8 cellular contexts compared by ENCODE assay signal in the genomic region with DNA sequence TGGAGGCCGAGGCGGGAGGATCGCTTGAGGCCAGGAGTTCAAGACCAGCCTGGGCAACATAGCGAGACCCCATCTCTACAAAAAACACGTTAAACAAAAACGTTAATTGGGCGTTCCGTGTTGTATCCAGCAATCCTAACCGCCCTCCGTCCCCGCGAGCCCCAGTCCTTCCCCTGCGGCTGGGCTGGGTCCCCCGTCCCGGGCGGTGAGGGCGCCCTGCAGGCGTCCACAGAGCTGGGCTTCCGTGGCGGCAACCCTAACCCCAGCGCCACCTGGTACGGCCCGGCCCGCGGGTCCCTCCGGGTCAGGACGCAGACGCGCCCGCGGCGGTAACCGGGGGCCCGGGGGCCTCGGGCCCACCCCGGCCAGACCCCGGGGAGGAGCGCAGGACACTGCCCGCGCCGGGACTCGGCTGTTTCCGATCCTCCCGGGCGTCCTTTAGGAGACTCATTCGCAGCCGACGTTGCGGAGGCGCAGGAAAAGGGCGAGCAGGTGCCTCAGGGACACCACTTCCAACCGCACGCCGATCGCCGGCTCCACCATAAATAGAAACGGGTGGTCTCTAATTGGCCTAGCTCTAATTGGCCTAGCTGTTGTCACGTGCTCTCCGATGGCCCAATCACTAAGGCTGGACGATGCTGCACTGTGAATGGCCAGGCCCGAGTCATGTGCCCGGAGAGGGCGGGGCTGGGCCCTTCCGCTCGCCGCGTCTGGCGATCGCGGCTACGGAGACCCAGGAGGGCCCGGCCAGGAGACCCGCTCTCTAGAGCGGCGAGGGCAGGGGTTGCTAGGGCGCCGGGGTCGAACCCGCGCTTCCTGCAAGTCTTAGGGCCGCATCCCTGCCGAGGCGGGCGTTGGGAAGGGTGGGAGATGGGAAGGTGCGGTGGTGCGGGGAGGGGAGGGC. TPM values are rescaled to one million over a fixed set of nuclear protein-coding genes. Genes with fewer than 3 reads are reported as not detected.
DNase-seq lines count a peak whose midpoint lies in the region; ATAC-seq and TF ChIP-seq lines count a peak whose summit lies in the region.

No MANE protein-coding gene starts in this region.

- peak overlapping the region; percentile 87 for H3K4me3 Mint-ChIP-seq in activated naive CD8-positive, alpha-beta T cell
- peak overlapping the region; percentile 86 for H3K4me3 Mint-ChIP-seq in glutamatergic neuron (ENCODE audit: unreplicated experiment)

- 4% methylated on average over 56 of the region's 86 CpGs for WGBS in SK-N-SH (ENCODE audit: low lambda C conversion rate)
- WGBS in testis, 2 donors, result 4 to 8% methylated on average over 16 to 52 of the region's 86 CpGs

- ATAC-seq in HG02610 (IDR thresholded peaks at IDR 0.05; ENCODE audit: unreplicated experiment) (peak; percentile 91), omental fat pad (ENCODE audit: low FRiP score) (peak; percentile 93)

- peak overlapping the region; percentile 98 for H3K4me2 ChIP-seq in SK-N-SH

- no peaks in the 10 kb centered on the region for H3K9me2 ChIP-seq in SK-N-SH

- peak overlapping the region; percentile 89 for H3K27ac Mint-ChIP-seq in activated naive CD8-positive, alpha-beta T cell
- H3K27ac Mint-ChIP-seq in glutamatergic neuron (ENCODE audit: unreplicated experiment), result peak overlapping the region; percentile 84

- intact Hi-C loops in testis (cut with DNase I; ENCODE audit: low total_unique reads), result loop anchor here (10.0 kb wide), 1 partner anchor 48 kb away; no protein-coding TSS in a partner anchor

- 0 out of 2 replicates have a peak, but pooled peaks have one; percentile 9 for TF ChIP-seq RAD21 in SK-N-SH (IDR thresholded peaks at IDR 0.05; ENCODE audit: low read length)

- peak overlapping the region; percentile 79 for H2AFZ ChIP-seq in SK-N-SH (ENCODE audit: low read depth)

- peak overlapping the region; percentile 91 for H3K9ac ChIP-seq in SK-N-SH

- peak; percentile 99 for DNase-seq in GM10248 (ENCODE audit: extremely low spot score)
- peak; percentile 97 for DNase-seq in NCI-H1092 (lab: John Stamatoyannopoulos, UW)
- DNase-seq in SK-N-SH, result peak; percentile 100
- DNase-seq in glutamatergic neuron, result peak; percentile 94
- DNase-seq in omental fat pad (ENCODE audit: low spot score), result peak; percentile 85
- DNase-seq in testis, result peak; percentile 98

- H3K27me3 ChIP-seq in SK-N-SH (ENCODE audit: insufficient read depth), result no peaks in the 10 kb centered on the region
- no peaks in the 10 kb centered on the region for H3K27me3 ChIP-seq in testis

- peak in 1 of 2 experiments; percentile 38; a peak in 1 of 4 replicates for TF ChIP-seq EP300 in SK-N-SH (IDR thresholded peaks at IDR 0.05; ENCODE audit: borderline replicate concordance in 1 of 2, low read depth in 1 of 2, low read length in 1 of 2)

- no peaks in the 10 kb centered on the region for H3K27me3 Mint-ChIP-seq in activated naive CD8-positive, alpha-beta T cell
- H3K27me3 Mint-ChIP-seq in glutamatergic neuron (ENCODE audit: unreplicated experiment), result peaks cover 5% of the 10 kb centered on the region

- CTCF ChIA-PET in GM10248 (lab: Yijun Ruan, JAX), result interaction anchor here (0.9 to 1.3 kb wide), 2 partner anchors 9 to 262 kb away, joined by 4 read pairs; partner anchors contain the start of gene RAC3
- CTCF ChIA-PET in SK-N-SH (lab: Yijun Ruan, JAX), result interaction anchor here (0.6 to 2.0 kb wide), 10 partner anchors 9 to 86 kb away, joined by 3 to 9 read pairs (median 4); partner anchors contain the start of gene CSNK1D

- H3K36me3 ChIP-seq in SK-N-SH (replicated peaks in 1 of 2; ENCODE audit: control insufficient read depth in 1 of 2, insufficient read depth in 2 of 2, low read length in 1 of 2) (no peaks in the 10 kb centered on the region), testis (ENCODE audit: low read depth, missing control alignments) (no peaks in the 10 kb centered on the region)

- peaks cover 44% of the 10 kb centered on the region for H3F3A ChIP-seq in SK-N-SH (replicated peaks; ENCODE audit: insufficient read depth)

- H4K20me1 ChIP-seq in SK-N-SH (ENCODE audit: insufficient read depth), result no peaks in the 10 kb centered on the region

- peak; percentile 91 for TF ChIP-seq POLR2A in testis (IDR thresholded peaks at IDR 0.05)

- peak overlapping the region; percentile 75 to 95 for H3K4me3 ChIP-seq in SK-N-SH (ENCODE audit: low read depth in 2 of 2, low read length in 1 of 2)
- H3K4me3 ChIP-seq in testis, result peak overlapping the region; percentile 83 to 84

- no peak for TF ChIP-seq CTCF in GM10248 (IDR thresholded peaks at IDR 0.05; ENCODE audit: control extremely low read depth, extremely low read depth, low read depth, missing control alignments)
- no peak for TF ChIP-seq CTCF in SK-N-SH (IDR thresholded peaks at IDR 0.05)
- no peak for TF ChIP-seq CTCF in glutamatergic neuron (IDR thresholded peaks at IDR 0.05; ENCODE audit: partially characterized antibody, unreplicated experiment)
- TF ChIP-seq CTCF in omental fat pad (IDR thresholded peaks at IDR 0.05), result no peak
- TF ChIP-seq CTCF in testis (IDR thresholded peaks at IDR 0.05), result no peak

- peaks cover 39% of the 10 kb centered on the region for H3K4me1 Mint-ChIP-seq in activated naive CD8-positive, alpha-beta T cell (ENCODE audit: low read depth)
- no peaks in the 10 kb centered on the region for H3K4me1 Mint-ChIP-seq in glutamatergic neuron (ENCODE audit: low read depth, unreplicated experiment)

- peaks cover 20 to 21% of the 10 kb centered on the region in 2 experiments; a peak in 3 of 4 replicates for H3K4me1 ChIP-seq in SK-N-SH (ENCODE audit: control insufficient read depth in 1 of 2, insufficient read depth in 2 of 2, low read depth in 1 of 2, low read length in 1 of 2)
- H3K4me1 ChIP-seq in testis, result peaks cover 21% of the 10 kb centered on the region

- no peaks in the 10 kb centered on the region for H3K9me3 Mint-ChIP-seq in activated naive CD8-positive, alpha-beta T cell (ENCODE audit: low read depth)
- H3K9me3 Mint-ChIP-seq in glutamatergic neuron (ENCODE audit: unreplicated experiment), result peaks cover 4% of the 10 kb centered on the region

- H3K79me2 ChIP-seq in SK-N-SH (ENCODE audit: insufficient read depth), result peaks cover 5% of the 10 kb centered on the region

- POLR2A ChIA-PET in GM10248 (lab: Yijun Ruan, JAX), result interaction anchor here (0.6 to 1.2 kb wide), 4 partner anchors 10 to 51 kb away, joined by 3 read pairs; no protein-coding TSS in a partner anchor
- POLR2A ChIA-PET in SK-N-SH (lab: Yijun Ruan, JAX), result interaction anchor here (0.7 to 3.2 kb wide), 11 partner anchors 9 to 56 kb away, joined by 3 to 48 read pairs (median 5); partner anchors contain the start of gene CSNK1D

- H3K9me3 ChIP-seq in SK-N-SH (no peaks in the 10 kb centered on the region), testis (no peaks in the 10 kb centered on the region)

- H3K27ac ChIP-seq in SK-N-SH (ENCODE audit: low read depth in 2 of 2, low read length in 1 of 2) (peak overlapping the region; percentile 78 to 95), testis (peak overlapping the region; percentile 97 to 99)

- no peaks in the 10 kb centered on the region for H3K36me3 Mint-ChIP-seq in activated naive CD8-positive, alpha-beta T cell
- no peaks in the 10 kb centered on the region for H3K36me3 Mint-ChIP-seq in glutamatergic neuron (ENCODE audit: unreplicated experiment)

TF ChIP-seq in SK-N-SH, 30 proteins besides CTCF, POLR2A, EP300 and RAD21 (continues in another document):
- TF ChIP-seq SIN3A (IDR thresholded peaks at IDR 0.05; ENCODE audit: borderline replicate concordance, low read depth, low read length) (peak; percentile 62; the same call in 1 of the 2 replicates), FOXM1 (IDR thresholded peaks at IDR 0.05; ENCODE audit: low read depth) (no peak), NRF1 (IDR thresholded peaks at IDR 0.05; ENCODE audit: low read depth, low read length) (no peak), POLR2AphosphoS5 (IDR thresholded peaks at IDR 0.05; ENCODE audit: low read depth, low read length) (peak; percentile 98), TEAD4 (IDR thresholded peaks at IDR 0.05; ENCODE audit: borderline replicate concordance, insufficient read depth) (no peak)
- TF ChIP-seq, protein P1, sequence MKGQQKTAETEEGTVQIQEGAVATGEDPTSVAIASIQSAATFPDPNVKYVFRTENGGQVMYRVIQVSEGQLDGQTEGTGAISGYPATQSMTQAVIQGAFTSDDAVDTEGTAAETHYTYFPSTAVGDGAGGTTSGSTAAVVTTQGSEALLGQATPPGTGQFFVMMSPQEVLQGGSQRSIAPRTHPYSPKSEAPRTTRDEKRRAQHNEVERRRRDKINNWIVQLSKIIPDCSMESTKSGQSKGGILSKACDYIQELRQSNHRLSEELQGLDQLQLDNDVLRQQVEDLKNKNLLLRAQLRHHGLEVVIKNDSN (IDR thresholded peaks at IDR 0.05; ENCODE audit: borderline replicate concordance, low read depth), result peak; percentile 99

RNA-seq across cellular contexts. Expression of gene CSNK1D, which starts 19.0 kb away (rescaled TPM):
- polyA plus RNA-seq in SK-N-SH (2012; rRNA removed), result 133 and 216 TPM in 2 replicates
- 121 and 170 TPM in 2 replicates for polyA plus RNA-seq in SK-N-SH (2012; cell fraction: cytosol; rRNA removed)
- 670 and 707 TPM in 2 replicates for polyA plus RNA-seq in SK-N-SH (2012; cell fraction: nucleus; rRNA removed)
- 211 TPM for total RNA-seq in glutamatergic neuron (ENCODE audit: unreplicated experiment)
- total RNA-seq in omental fat pad, result 100 to 1,000 TPM in 2 of 4 donors, 10 to 100 TPM in 2; 54.7 to 117 (median 98.4) TPM
- 100 to 1,000 TPM; 137 to 179 TPM for total RNA-seq in testis
- 178 TPM for polyA plus RNA-seq in testis (ENCODE audit: insufficient read depth, low read depth, low replicate concordance)

RNA-seq across cellular contexts. Expression of gene CD7, which starts 24.9 kb away (rescaled TPM):
- polyA plus RNA-seq in SK-N-SH (2012; rRNA removed) (0.07 TPM in 1 of 2 replicates, not detected in the other), testis (ENCODE audit: insufficient read depth, low read depth, low replicate concordance) (3.0 TPM)
- polyA plus RNA-seq in SK-N-SH (2012; cell fraction: cytosol; rRNA removed), result 0.16 TPM in 1 of 2 replicates, not detected in the other
- not detected in 2 replicates for polyA plus RNA-seq in SK-N-SH (2012; cell fraction: nucleus; rRNA removed)
- total RNA-seq in glutamatergic neuron (ENCODE audit: unreplicated experiment) (0.27 TPM), omental fat pad (1 to 10 TPM; 1.6 to 8.4 (median 4.2) TPM), testis (1 to 10 TPM in 1 of 2 donors, under 1 TPM in 1; 0.55 to 2.3 TPM)

RNA-seq across cellular contexts. Expression of gene SECTM1, which starts 41.1 kb away (rescaled TPM):
- polyA plus RNA-seq in SK-N-SH (2012; rRNA removed), result 2.1 and 3.8 TPM in 2 replicates
- 0.82 and 1.6 TPM in 2 replicates for polyA plus RNA-seq in SK-N-SH (2012; cell fraction: cytosol; rRNA removed)
- 1.3 and 1.4 TPM in 2 replicates for polyA plus RNA-seq in SK-N-SH (2012; cell fraction: nucleus; rRNA removed)
- total RNA-seq in glutamatergic neuron (ENCODE audit: unreplicated experiment), result 0.29 TPM
- total RNA-seq in omental fat pad, result 10 to 100 TPM; 19.8 to 35.5 (median 30.7) TPM
- 1 to 10 TPM in 1 of 2 donors, under 1 TPM in 1; 0.55 to 5.9 TPM for total RNA-seq in testis
- polyA plus RNA-seq in testis (ENCODE audit: insufficient read depth, low read depth, low replicate concordance), result 9.3 TPM

Comparison
In these comparisons a context has a peak if more than half of its experiments do, and no peak if none do; other contexts are left out.
1. Peak in every context shown above with its lines: DNase-seq, ATAC-seq, H3K4me3 ChIP-seq and H3K27ac ChIP-seq.